10 cellular contexts compared by ENCODE assay signal in the genomic region with DNA sequence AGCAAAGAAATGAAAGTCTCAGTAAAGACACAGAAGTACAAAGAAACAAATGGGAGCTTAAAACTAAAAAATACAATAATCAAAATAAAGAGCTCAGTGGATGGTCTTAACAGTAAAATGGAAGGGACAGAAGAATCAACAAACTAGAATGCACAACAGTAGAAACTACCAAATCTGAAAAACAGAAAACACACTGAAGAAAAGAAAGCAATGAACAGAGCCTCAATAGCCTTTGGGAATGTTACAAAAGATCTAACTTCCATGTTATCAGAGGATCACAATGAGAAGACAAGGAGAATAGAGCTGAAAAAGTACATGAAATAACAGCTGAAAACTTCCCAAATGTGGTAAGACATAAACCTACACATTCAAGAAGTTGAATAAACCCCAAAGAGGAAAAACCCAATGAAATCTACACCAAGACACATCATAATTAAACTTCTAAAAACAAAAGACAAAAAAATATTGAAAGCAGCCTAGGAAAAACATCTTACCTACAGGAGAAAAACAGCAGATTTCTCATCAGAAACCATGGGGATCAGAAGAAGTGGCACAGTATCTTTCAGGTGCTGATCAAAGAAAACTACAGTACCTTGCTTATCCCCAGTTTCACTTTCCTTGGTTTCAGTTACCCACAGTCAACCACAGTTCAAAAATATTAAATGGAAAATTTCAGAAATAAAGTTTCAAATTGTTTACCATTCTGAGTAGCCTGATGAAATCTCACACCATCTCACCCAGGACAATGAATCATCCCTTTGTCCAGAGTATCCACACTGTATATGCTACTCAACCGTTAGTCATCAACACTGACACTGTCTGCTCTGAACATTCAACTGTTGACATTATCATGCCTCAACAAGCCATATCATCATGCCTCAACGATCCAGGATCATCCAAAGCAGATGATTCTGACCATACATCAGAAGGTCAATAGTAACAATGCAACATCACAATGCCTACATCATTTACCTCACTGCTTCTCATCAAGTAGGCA. TPM values are rescaled to one million over a fixed set of nuclear protein-coding genes. Genes with fewer than 3 reads are reported as not detected.
DNase-seq lines count a peak whose midpoint lies in the region; ATAC-seq and TF ChIP-seq lines count a peak whose summit lies in the region.
"Had no signal": no experiment of that assay in that cellular context is flagged by ENCODE, and none has a peak within 500 bp of the region (broad histone marks: within the 10 kb centered on the region; RNA-seq: fewer than 3 reads in every experiment).

No MANE protein-coding gene starts in this region.

- intact Hi-C loops in activated CD4-positive, alpha-beta memory T cell treated with anti-CD3 and anti-CD28 coated beads for 36 hours (cut with micrococcal nuclease): loop anchor here (1.0 to 2.0 kb wide), 4 partner anchors 16 to 78 kb away; no protein-coding TSS in a partner anchor

- H3K27me3 Mint-ChIP-seq in activated CD4-positive, alpha-beta memory T cell treated with anti-CD3 and anti-CD28 coated beads for 36 hours: no peaks in the 10 kb centered on the region

- POLR2A ChIA-PET in AG04449 (lab: Yijun Ruan, JAX): interaction anchor here (0.7 kb wide), 1 partner anchor 116 kb away, joined by 5 read pairs; no protein-coding TSS in a partner anchor
- POLR2A ChIA-PET in activated CD4-positive, alpha-beta memory T cell treated with anti-CD3 and anti-CD28 coated beads for 36 hours (lab: Charles Lee): no interaction called here

- no peak for TF ChIP-seq POLR2A in GM18505 (IDR thresholded peaks at IDR 0.05; ENCODE audit: borderline replicate concordance, extremely low read depth, insufficient read depth, insufficient read length)

- ATAC-seq in GM19324 (IDR thresholded peaks at IDR 0.05; ENCODE audit: low FRiP score, unreplicated experiment): no peak
- no peak for ATAC-seq in GM18505 (IDR thresholded peaks at IDR 0.05; ENCODE audit: unreplicated experiment)

- DNase-seq in AG04449 (ENCODE audit: low read depth, low spot score) (peak; percentile 77), H4 (ENCODE audit: low spot score) (peak; percentile 50), glomerular visceral epithelial cell (ENCODE audit: extremely low spot score) (peak; percentile 89), C1 segment of cervical spinal cord (lab: John Stamatoyannopoulos, UW) (no peak)
- no peak for DNase-seq in activated CD4-positive, alpha-beta memory T cell treated with anti-CD3 and anti-CD28 coated beads for 36 hours
- no peak for DNase-seq in activated CD4-positive, alpha-beta T cell treated with anti-CD3 and anti-CD28 coated beads for 48 hours

- CTCF ChIA-PET in AG04449 (lab: Yijun Ruan, JAX): interaction anchor here (0.8 to 1.5 kb wide), 5 partner anchors 11 to 119 kb away, joined by 3 to 11 read pairs (median 7); no protein-coding TSS in a partner anchor
- CTCF ChIA-PET in activated CD4-positive, alpha-beta memory T cell treated with anti-CD3 and anti-CD28 coated beads for 36 hours (lab: Charles Lee): interaction anchor here (0.6 to 1.8 kb wide), 5 partner anchors 12 to 77 kb away, joined by 3 to 6 read pairs (median 3); no protein-coding TSS in a partner anchor

- H3K4me3 ChIP-seq in AG04449 (ENCODE audit: low read depth, low read length): no peak overlapping the region
- H3K4me3 ChIP-seq: prostate gland, SK-N-MC had no signal

- H3K4me1 Mint-ChIP-seq in activated CD4-positive, alpha-beta memory T cell treated with anti-CD3 and anti-CD28 coated beads for 36 hours (ENCODE audit: low read depth): peaks cover 51% of the 10 kb centered on the region

- peak overlapping the region; percentile 67 for H3K27ac Mint-ChIP-seq in activated CD4-positive, alpha-beta memory T cell treated with anti-CD3 and anti-CD28 coated beads for 36 hours

- H3K9me3 Mint-ChIP-seq in activated CD4-positive, alpha-beta memory T cell treated with anti-CD3 and anti-CD28 coated beads for 36 hours: peaks cover 18% of the 10 kb centered on the region

- no peak overlapping the region for H3K4me3 Mint-ChIP-seq in activated CD4-positive, alpha-beta memory T cell treated with anti-CD3 and anti-CD28 coated beads for 36 hours

- no peak for TF ChIP-seq CTCF in AG04449 (IDR thresholded peaks at IDR 0.05; ENCODE audit: insufficient read depth, low read length, missing control alignments)

- H3K36me3 Mint-ChIP-seq in activated CD4-positive, alpha-beta memory T cell treated with anti-CD3 and anti-CD28 coated beads for 36 hours: peaks cover 16% of the 10 kb centered on the region

RNA-seq across cellular contexts. Expression of a gene that starts 22.2 kb away (rescaled TPM):
- total RNA-seq in H4 (2014; rRNA removed; shearing (Covaris generic)): 48.0 and 69.9 TPM in 2 replicates
- total RNA-seq in activated CD4-positive, alpha-beta memory T cell treated with anti-CD3 and anti-CD28 coated beads for 36 hours: 10 to 100 TPM; 37.7 to 39.5 TPM

Comparison
In these comparisons a context has a peak if more than half of its experiments do, and no peak if none do; other contexts are left out.
1. DNase-seq: peak in AG04449 (single experiment), H4 (single experiment) and glomerular visceral epithelial cell (single experiment); none in activated CD4-positive, alpha-beta memory T cell treated with anti-CD3 and anti-CD28 coated beads for 36 hours (single experiment), C1 segment of cervical spinal cord (0 of 14) and activated CD4-positive, alpha-beta T cell treated with anti-CD3 and anti-CD28 coated beads for 48 hours (single experiment).